In genomic region chr7:151539055-151539714, GRCh38 we compare ENCODE assay signal across 9 cellular contexts. TPM values are rescaled to one million over a fixed set of nuclear protein-coding genes. Genes with fewer than 3 reads are reported as not detected.
DNase-seq lines count a peak whose midpoint lies in the region; ATAC-seq and TF ChIP-seq lines count a peak whose summit lies in the region.
"Had no signal": no experiment of that assay in that cellular context is flagged by ENCODE, and none has a peak within 500 bp of the region (broad histone marks: within the 10 kb centered on the region; RNA-seq: fewer than 3 reads in every experiment).

No MANE protein-coding gene starts in this region.

- H3K9me3 ChIP-seq in esophagus muscularis mucosa (no peaks in the 10 kb centered on the region), psoas muscle (no peaks in the 10 kb centered on the region)
- H3K9me3 ChIP-seq: lower lobe of right lung had no signal

- H3K36me3 Mint-ChIP-seq in activated T-helper 1 cell treated with anti-CD3 and anti-CD28 coated beads, Interleukin-12 subunit alpha, Interleukin-12 subunit beta, Interleukin-2, Interleukin-4 antibody, amounts not matched to agents 30 ng/mL and 10 ng/mL and 1 ng/mL, durations not matched to agents 14 hours and 24 hours and 36 hours (ENCODE audit: low read depth): no peaks in the 10 kb centered on the region

- H3K4me3 Mint-ChIP-seq in activated T-helper 1 cell treated with anti-CD3 and anti-CD28 coated beads, Interleukin-12 subunit alpha, Interleukin-12 subunit beta, Interleukin-2, Interleukin-4 antibody, amounts not matched to agents 30 ng/mL and 10 ng/mL and 1 ng/mL, durations not matched to agents 14 hours and 24 hours and 36 hours: no peak overlapping the region

- H3K27me3 Mint-ChIP-seq in activated T-helper 1 cell treated with anti-CD3 and anti-CD28 coated beads, Interleukin-12 subunit alpha, Interleukin-12 subunit beta, Interleukin-2, Interleukin-4 antibody, amounts not matched to agents 30 ng/mL and 10 ng/mL and 1 ng/mL, durations not matched to agents 14 hours and 24 hours and 36 hours (ENCODE audit: insufficient read depth): peaks cover 30% of the 10 kb centered on the region

- H3K4me1 ChIP-seq in esophagus muscularis mucosa (peaks cover 8 to 33% (median 32%) of the 10 kb centered on the region in 4 donors), psoas muscle (peaks cover 14% of the 10 kb centered on the region)

- H3K27ac ChIP-seq in esophagus muscularis mucosa (replicated peaks in 1 of 4) (peak overlapping the region; percentile 76 to 88 (median 82)), psoas muscle (no peak overlapping the region)
- H3K27ac ChIP-seq: lower lobe of right lung had no signal

- H3K4me1 Mint-ChIP-seq in activated T-helper 1 cell treated with anti-CD3 and anti-CD28 coated beads, Interleukin-12 subunit alpha, Interleukin-12 subunit beta, Interleukin-2, Interleukin-4 antibody, amounts not matched to agents 30 ng/mL and 10 ng/mL and 1 ng/mL, durations not matched to agents 14 hours and 24 hours and 36 hours (ENCODE audit: low read depth): no peaks in the 10 kb centered on the region

- ATAC-seq in GM21786 (IDR thresholded peaks at IDR 0.05; ENCODE audit: unreplicated experiment) (peak; percentile 74), psoas muscle (peak; percentile 60 to 69 (median 64)), GM21423 (IDR thresholded peaks at IDR 0.05; ENCODE audit: unreplicated experiment) (no peak)

- TF ChIP-seq CTCF in esophagus muscularis mucosa (IDR thresholded peaks at IDR 0.05): no peak
- TF ChIP-seq CTCF in psoas muscle (IDR thresholded peaks at IDR 0.05): no peak

- H3K4me3 ChIP-seq in esophagus muscularis mucosa (no peak overlapping the region), psoas muscle (no peak overlapping the region)
- H3K4me3 ChIP-seq: lower lobe of right lung had no signal

- WGBS in esophagus muscularis mucosa: 67% methylated on average over 10 of the region's 10 CpGs
- 68 to 77% (median 71%) methylated on average over 10 of the region's 10 CpGs for WGBS in psoas muscle, 3 donors

- no peak overlapping the region for H3K27ac Mint-ChIP-seq in activated T-helper 1 cell treated with anti-CD3 and anti-CD28 coated beads, Interleukin-12 subunit alpha, Interleukin-12 subunit beta, Interleukin-2, Interleukin-4 antibody, amounts not matched to agents 30 ng/mL and 10 ng/mL and 1 ng/mL, durations not matched to agents 14 hours and 24 hours and 36 hours

- H3K36me3 ChIP-seq in esophagus muscularis mucosa: no peaks in the 10 kb centered on the region
- no peaks in the 10 kb centered on the region for H3K36me3 ChIP-seq in psoas muscle (ENCODE audit: insufficient read depth in 1 of 2, low read depth in 1 of 2)
- H3K36me3 ChIP-seq: lower lobe of right lung had no signal

- no peak for TF ChIP-seq POLR2A in esophagus muscularis mucosa (IDR thresholded peaks at IDR 0.05; ENCODE audit: low read depth)

- H3K9me3 Mint-ChIP-seq in activated T-helper 1 cell treated with anti-CD3 and anti-CD28 coated beads, Interleukin-12 subunit alpha, Interleukin-12 subunit beta, Interleukin-2, Interleukin-4 antibody, amounts not matched to agents 30 ng/mL and 10 ng/mL and 1 ng/mL, durations not matched to agents 14 hours and 24 hours and 36 hours: no peaks in the 10 kb centered on the region

- TF ChIP-seq EP300 in esophagus muscularis mucosa (IDR thresholded peaks at IDR 0.05): no peak

- DNase-seq in C1 segment of cervical spinal cord (lab: John Stamatoyannopoulos, UW) (peak in 10 of 14 donors; percentile 18 to 95 (median 44)), NCI-H2196 treated with DMSO at 0.1 percent for 48 hours (lab: John Stamatoyannopoulos, UW; ENCODE audit: unreplicated experiment) (peak; percentile 71), esophagus muscularis mucosa (ENCODE audit: extremely low spot score) (no peak), psoas muscle (no peak), NCI-H1105 treated with DMSO at 0.1 percent for 48 hours (lab: John Stamatoyannopoulos, UW) (no peak)
- DNase-seq in activated T-helper 1 cell treated with anti-CD3 and anti-CD28 coated beads, Interleukin-12 subunit alpha, Interleukin-12 subunit beta, Interleukin-2, Interleukin-4 antibody, amounts not matched to agents 30 ng/mL and 10 ng/mL and 1 ng/mL, durations not matched to agents 14 hours and 24 hours and 36 hours (ENCODE audit: low spot score): no peak
- DNase-seq: lower lobe of right lung had no signal

- intact Hi-C loops in esophagus muscularis mucosa (cut with DNase I): no loop called here
- intact Hi-C loops in psoas muscle (cut with DNase I): no loop called here
- intact Hi-C loops in activated T-helper 1 cell treated with anti-CD3 and anti-CD28 coated beads, Interleukin-12 subunit alpha, Interleukin-12 subunit beta, Interleukin-2, Interleukin-4 antibody, amounts not matched to agents 30 ng/mL and 10 ng/mL and 1 ng/mL, durations not matched to agents 14 hours and 24 hours and 36 hours (cut with micrococcal nuclease): no loop called here

- H3K27me3 ChIP-seq in esophagus muscularis mucosa (no peaks in the 10 kb centered on the region), psoas muscle (ENCODE audit: insufficient read depth in 3 of 3, low read length in 2 of 3) (no peaks in the 10 kb centered on the region)

RNA-seq across cellular contexts. Expression of gene RHEB, which starts 19.5 kb away (rescaled TPM):
- total RNA-seq in esophagus muscularis mucosa: 100 to 1,000 TPM in 3 of 4 donors, 10 to 100 TPM in 1; 98.5 to 187 (median 163) TPM
- total RNA-seq in psoas muscle: 100 to 1,000 TPM in 3 of 4 donors, 10 to 100 TPM in 1; 98.0 to 191 (median 142) TPM
- 100 to 1,000 TPM; 167 to 248 (median 176) TPM for polyA plus RNA-seq in psoas muscle
- total RNA-seq in activated T-helper 1 cell treated with anti-CD3 and anti-CD28 coated beads, Interleukin-12 subunit alpha, Interleukin-12 subunit beta, Interleukin-2, Interleukin-4 antibody, amounts not matched to agents 30 ng/mL and 10 ng/mL and 1 ng/mL, durations not matched to agents 14 hours and 24 hours and 36 hours: 62.5 and 65.5 TPM in 2 replicates

Comparison
In these comparisons a context has a peak if more than half of its experiments do, and no peak if none do; other contexts are left out.
1. DNase-seq: peak in C1 segment of cervical spinal cord (10 of 14) and NCI-H2196 treated with DMSO at 0.1 percent for 48 hours (single experiment); none in esophagus muscularis mucosa (single experiment), psoas muscle (0 of 2), activated T-helper 1 cell treated with anti-CD3 and anti-CD28 coated beads, Interleukin-12 subunit alpha, Interleukin-12 subunit beta, Interleukin-2, Interleukin-4 antibody, amounts not matched to agents 30 ng/mL and 10 ng/mL and 1 ng/mL, durations not matched to agents 14 hours and 24 hours and 36 hours (single experiment) and NCI-H1105 treated with DMSO at 0.1 percent for 48 hours (single experiment).